In genomic region chr7:81284576-81284975, GRCh38 we compare ENCODE assay signal across 18 cellular contexts.
A peak's percentile ranks its signal among the peaks of the same experiment; 100 is the strongest.
DNase-seq lines count a peak whose midpoint lies in the region; ATAC-seq, FAIRE-seq and TF ChIP-seq lines count a peak whose summit lies in the region.
"Had no signal": no experiment of that assay in that cellular context is flagged by ENCODE, and none has a peak within 500 bp of the region (broad histone marks: within the 10 kb centered on the region; RNA-seq: fewer than 3 reads in every experiment).

No MANE protein-coding gene starts in this region.

- H3K36me3 Mint-ChIP-seq in astrocyte (ENCODE audit: low read depth, unreplicated experiment): no peaks in the 10 kb centered on the region
- H3K36me3 Mint-ChIP-seq: stimulated activated memory B cell treated with anti-CD40 and anti-IgM and Interleukin-4, amounts not matched to agents 10 μg/mL and 1 μg/mL and 100 μg/mL, for 72 hours had no signal

- H3K27ac ChIP-seq in astrocyte (ENCODE audit: low read depth, low read length): peak overlapping the region; percentile 72
- peak overlapping the region; percentile 75 for H3K27ac ChIP-seq in keratinocyte (ENCODE audit: control insufficient read depth, insufficient read depth, low read length)
- H3K27ac ChIP-seq: BLaER1 had no signal

- H3K79me2 ChIP-seq in astrocyte (ENCODE audit: insufficient read depth, low read length): no peaks in the 10 kb centered on the region
- H3K79me2 ChIP-seq in keratinocyte (ENCODE audit: control insufficient read depth, insufficient read depth, low read length): no peaks in the 10 kb centered on the region

- H3K9me3 Mint-ChIP-seq in astrocyte (ENCODE audit: unreplicated experiment): no peaks in the 10 kb centered on the region

- H3K36me3 ChIP-seq in astrocyte (ENCODE audit: insufficient read depth, low read length) (no peaks in the 10 kb centered on the region), keratinocyte (ENCODE audit: control insufficient read depth in 2 of 2, extremely low read depth in 1 of 2, insufficient read depth in 2 of 2, low read length in 2 of 2) (no peaks in the 10 kb centered on the region)
- H3K36me3 ChIP-seq: BLaER1 had no signal

- H3K4me1 ChIP-seq in astrocyte (ENCODE audit: insufficient read depth, low read length): peaks cover 13% of the 10 kb centered on the region
- peaks cover 26% of the 10 kb centered on the region for H3K4me1 ChIP-seq in keratinocyte (ENCODE audit: control insufficient read depth, extremely low read depth, insufficient read depth, low read length)
- H3K4me1 ChIP-seq: BLaER1 had no signal

- H3K27ac Mint-ChIP-seq in astrocyte (ENCODE audit: unreplicated experiment): peak overlapping the region; percentile 72
- H3K27ac Mint-ChIP-seq: activated B cell treated with CpG ODN at 0.5 μM for 24 hours; activated T-cell treated with anti-CD3 and anti-CD28 coated beads, Interleukin-2, amount 50 U/mL, for 72 hours; endodermal cell; stimulated activated memory B cell treated with anti-CD40 and anti-IgM and Interleukin-4, amounts not matched to agents 10 μg/mL and 1 μg/mL and 100 μg/mL, for 72 hours had no signal

- H3K4me2 ChIP-seq in astrocyte (ENCODE audit: low read length) (peak overlapping the region; percentile 64), keratinocyte (ENCODE audit: control insufficient read depth, extremely low read depth, insufficient read depth, low read depth, low read length) (peak overlapping the region; percentile 32)
- H3K4me2 ChIP-seq: BLaER1 had no signal

- H3K4me1 Mint-ChIP-seq in astrocyte (ENCODE audit: low read depth, unreplicated experiment): peaks cover 20% of the 10 kb centered on the region
- H3K4me1 Mint-ChIP-seq: activated B cell treated with CpG ODN at 0.5 μM for 24 hours; endodermal cell; stimulated activated memory B cell treated with anti-CD40 and anti-IgM and Interleukin-4, amounts not matched to agents 10 μg/mL and 1 μg/mL and 100 μg/mL, for 72 hours had no signal

- H3K9ac ChIP-seq in astrocyte (ENCODE audit: low read length) (peak overlapping the region; percentile 25), keratinocyte (ENCODE audit: control insufficient read depth, extremely low read depth, insufficient read depth, low read length) (no peak overlapping the region)
- H3K9ac ChIP-seq: BLaER1 had no signal

- FAIRE-seq in HTR-8/SVneo (lab: Jason Lieb, UNC) (no peak), astrocyte (lab: Jason Lieb, UNC) (peak; percentile 81), keratinocyte (lab: Jason Lieb, UNC) (peak; percentile 63)

- no peak for ATAC-seq in HG03457 (IDR thresholded peaks at IDR 0.05; ENCODE audit: unreplicated experiment)
- ATAC-seq in GM18868 (IDR thresholded peaks at IDR 0.05; ENCODE audit: unreplicated experiment): no peak
- ATAC-seq in GM18907 (IDR thresholded peaks at IDR 0.05; ENCODE audit: unreplicated experiment): no peak
- ATAC-seq: stimulated activated memory B cell treated with anti-CD40 and anti-IgM and Interleukin-4, amounts not matched to agents 10 μg/mL and 1 μg/mL and 100 μg/mL, for 72 hours had no signal

- H3K9me3 ChIP-seq in astrocyte (ENCODE audit: insufficient read depth, low read depth, low read length) (peaks cover 3% of the 10 kb centered on the region), keratinocyte (ENCODE audit: control insufficient read depth, low read depth, low read length) (peaks cover 2% of the 10 kb centered on the region)

- DNase-seq in AG10803 (ENCODE audit: low read depth): peak; percentile 37
- peak; percentile 13 for DNase-seq in HTR-8/SVneo (ENCODE audit: insufficient read length, low spot score)
- DNase-seq in astrocyte (ENCODE audit: low read depth): peak; percentile 81
- DNase-seq in keratinocyte (ENCODE audit: low read depth, low spot score): peak; percentile 28
- no peak for DNase-seq in activated CD4-positive, CD25-positive, alpha-beta regulatory T cell treated with anti-CD3 and anti-CD28 coated beads, Interleukin-2, amount 50 U/mL, for 72 hours
- DNase-seq: activated B cell treated with CpG ODN at 0.5 μM for 24 hours; activated T-cell treated with anti-CD3 and anti-CD28 coated beads, Interleukin-2, amount 50 U/mL, for 72 hours; aorta; endodermal cell; NCI-H1092; SHP77 treated with DMSO at 0.1 percent for 48 hours; stimulated activated CD4-positive, alpha-beta T cell treated with anti-CD3 and anti-CD28 coated beads, Interleukin-2, amount 100 ng/mL, for 48 hours had no signal

- no peaks in the 10 kb centered on the region for H3K9me1 ChIP-seq in keratinocyte (ENCODE audit: control insufficient read depth, extremely low read depth, insufficient read depth, low read length)

- H3K4me3 Mint-ChIP-seq in astrocyte (ENCODE audit: unreplicated experiment): no peak overlapping the region
- H3K4me3 Mint-ChIP-seq: activated B cell treated with CpG ODN at 0.5 μM for 24 hours; activated T-cell treated with anti-CD3 and anti-CD28 coated beads, Interleukin-2, amount 50 U/mL, for 72 hours; endodermal cell; stimulated activated memory B cell treated with anti-CD40 and anti-IgM and Interleukin-4, amounts not matched to agents 10 μg/mL and 1 μg/mL and 100 μg/mL, for 72 hours had no signal

- H3K27me3 Mint-ChIP-seq in astrocyte (ENCODE audit: low read depth, unreplicated experiment): no peaks in the 10 kb centered on the region
- H3K27me3 Mint-ChIP-seq: activated B cell treated with CpG ODN at 0.5 μM for 24 hours; stimulated activated memory B cell treated with anti-CD40 and anti-IgM and Interleukin-4, amounts not matched to agents 10 μg/mL and 1 μg/mL and 100 μg/mL, for 72 hours had no signal

- H2AFZ ChIP-seq in astrocyte (ENCODE audit: low read depth, low read length) (no peak overlapping the region), keratinocyte (ENCODE audit: control insufficient read depth, low read length) (peak overlapping the region; percentile 49)

- H4K20me1 ChIP-seq in astrocyte (ENCODE audit: insufficient read depth, low read length) (no peaks in the 10 kb centered on the region), keratinocyte (ENCODE audit: control insufficient read depth, extremely low read depth, insufficient read depth, low read length) (no peaks in the 10 kb centered on the region)
- H4K20me1 ChIP-seq: BLaER1 had no signal

- TF ChIP-seq CTCF in AG10803 (conservative IDR thresholded peaks at IDR 0.05; ENCODE audit: low read length) (no peak), astrocyte (IDR thresholded peaks at IDR 0.05; ENCODE audit: insufficient read depth, low read depth, low read length) (no peak), keratinocyte (optimal IDR thresholded peaks at IDR 0.05 in 1 of 3, IDR thresholded peaks at IDR 0.05 in 1 of 3, conservative IDR thresholded peaks at IDR 0.05 in 1 of 3; ENCODE audit: extremely low read depth in 1 of 3, insufficient read depth in 2 of 3, low read length in 3 of 3) (no peak)

- dilution Hi-C loops in keratinocyte (cut with MboI; ENCODE audit: extremely low pct_ligation_motif_present, low sequenced_read_pairs): no loop called here

- H3K27me3 ChIP-seq in astrocyte (ENCODE audit: insufficient read depth, low read length) (no peaks in the 10 kb centered on the region), keratinocyte (ENCODE audit: control insufficient read depth, extremely low read depth, insufficient read depth, low read length) (no peaks in the 10 kb centered on the region)
- H3K27me3 ChIP-seq: BLaER1 had no signal

- no peak overlapping the region for H3K4me3 ChIP-seq in AG10803 (ENCODE audit: low read length)
- H3K4me3 ChIP-seq in astrocyte (ENCODE audit: insufficient read depth, low read depth, low read length): no peak overlapping the region
- H3K4me3 ChIP-seq in keratinocyte (ENCODE audit: control insufficient read depth in 2 of 3, extremely low read depth in 1 of 3, insufficient read depth in 2 of 3, low read depth in 1 of 3, low read length in 3 of 3): peak overlapping the region in 1 of 3 experiments; percentile 46
- H3K4me3 ChIP-seq: BLaER1, lung had no signal
